ENCODE assay signal across 25 cellular contexts in the genomic region with DNA sequence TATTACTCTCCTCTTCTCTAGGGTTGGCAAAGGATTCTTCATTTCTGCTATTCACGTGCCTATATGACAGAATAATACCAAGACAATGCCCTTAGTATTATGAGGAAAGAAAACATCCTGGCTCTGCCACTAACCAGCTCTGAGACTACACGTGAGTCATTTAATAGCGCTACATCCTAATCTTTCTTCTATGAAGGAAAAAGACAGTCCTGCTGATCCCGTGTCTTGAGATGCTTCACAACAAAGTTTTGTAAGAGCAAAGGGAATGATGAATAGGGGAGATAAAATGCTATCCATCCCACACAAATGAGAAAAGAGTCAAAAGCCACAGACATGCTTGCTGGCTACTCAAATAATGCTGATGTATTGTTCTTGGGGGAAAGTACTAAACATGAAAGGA.
"Had no signal": no experiment of that assay in that cellular context is flagged by ENCODE, and none has a peak within 500 bp of the region (broad histone marks: within the 10 kb centered on the region; RNA-seq: fewer than 3 reads in every experiment).

No MANE protein-coding gene starts in this region.

- H3K27me3 ChIP-seq: foreskin keratinocyte, heart right ventricle, pancreas, sigmoid colon, stomach, thyroid gland, upper lobe of left lung, vagina had no signal

- H3K9me3 ChIP-seq: left ventricle myocardium inferior, pancreas, prostate gland, sigmoid colon, stomach, thyroid gland, vagina had no signal

- DNase-seq: activated CD4-positive, alpha-beta T cell treated with anti-CD3 and anti-CD28 coated beads for 1 hour; activated CD4-positive, alpha-beta T cell treated with anti-CD3 and anti-CD28 coated beads, Interleukin-2, amount 50 U/mL, for 1 hour; activated CD8-positive, alpha-beta memory T cell treated with anti-CD3 and anti-CD28 coated beads, Interleukin-2, amount 10 ng/mL, durations not matched to agents 7 days and 5 days; activated CD8-positive, alpha-beta T cell treated with anti-CD3 and anti-CD28 coated beads, Interleukin-2, amount 10 ng/mL, durations not matched to agents 7 days and 5 days; activated naive CD8-positive, alpha-beta T cell treated with anti-CD3 and anti-CD28 coated beads, Interleukin-2, amount 50 U/mL, for 24 hours; activated T-cell treated with anti-CD3 and anti-CD28 coated beads, Interleukin-2, amount 50 U/mL, for 48 hours; anterior cingulate cortex; caudate nucleus; foreskin keratinocyte; heart right ventricle; left ventricle myocardium inferior; naive thymus-derived CD8-positive, alpha-beta T cell; nucleus accumbens; pancreas; sigmoid colon; stimulated activated CD4-positive, alpha-beta T cell treated with anti-CD3 and anti-CD28 coated beads, Interleukin-15, amount 100 ng/mL, for 24 hours; stimulated activated CD4-positive, alpha-beta T cell treated with anti-CD3 and anti-CD28 coated beads, Interleukin-2, amount 100 ng/mL, for 24 hours; stimulated activated naive B cell treated with anti-CD40 and anti-IgM and Interleukin-4, amounts not matched to agents 10 μg/mL and 1 μg/mL and 100 μg/mL, for 72 hours; stomach; T1000; thyroid gland; upper lobe of left lung had no signal

- H3K27ac ChIP-seq: foreskin keratinocyte, heart right ventricle, left ventricle myocardium inferior, pancreas, prostate gland, sigmoid colon, stomach, thyroid gland, upper lobe of left lung, vagina had no signal

- H3K36me3 ChIP-seq: heart right ventricle, left ventricle myocardium inferior, pancreas, prostate gland, sigmoid colon, stomach, thyroid gland, upper lobe of left lung, vagina had no signal

- H3K4me3 ChIP-seq: heart right ventricle, left ventricle myocardium inferior, lung, pancreas, prostate gland, sigmoid colon, stomach, thyroid gland, upper lobe of left lung, vagina had no signal

- H3K4me1 ChIP-seq: foreskin keratinocyte, heart right ventricle, left ventricle myocardium inferior, pancreas, prostate gland, sigmoid colon, stomach, thyroid gland, upper lobe of left lung, vagina had no signal

- ATAC-seq: activated CD8-positive, alpha-beta memory T cell treated with anti-CD3 and anti-CD28 coated beads, Interleukin-2, amount 10 ng/mL, durations not matched to agents 7 days and 5 days; activated CD8-positive, alpha-beta T cell treated with anti-CD3 and anti-CD28 coated beads, Interleukin-2, amount 10 ng/mL, durations not matched to agents 7 days and 5 days; activated naive CD8-positive, alpha-beta T cell treated with anti-CD3 and anti-CD28 coated beads, Interleukin-2, amount 50 U/mL, for 24 hours; foreskin keratinocyte; heart right ventricle; naive thymus-derived CD8-positive, alpha-beta T cell; pancreas; stimulated activated naive B cell treated with anti-CD40 and anti-IgM and Interleukin-4, amounts not matched to agents 10 μg/mL and 1 μg/mL and 100 μg/mL, for 72 hours had no signal
